In genomic region chr2:232420463-232421188, GRCh38 we compare ENCODE assay signal across 9 cellular contexts. TPM values are rescaled to one million over a fixed set of nuclear protein-coding genes. Genes with fewer than 3 reads are reported as not detected.
A peak's percentile ranks its signal among the peaks of the same experiment; 100 is the strongest.
DNase-seq lines count a peak whose midpoint lies in the region; ATAC-seq and TF ChIP-seq lines count a peak whose summit lies in the region.
"Had no signal": no experiment of that assay in that cellular context is flagged by ENCODE, and none has a peak within 500 bp of the region (broad histone marks: within the 10 kb centered on the region; RNA-seq: fewer than 3 reads in every experiment).

No MANE protein-coding gene starts in this region.

- TF ChIP-seq CTCF in 22Rv1 (IDR thresholded peaks at IDR 0.05), result peak; percentile 42
- no peak for TF ChIP-seq CTCF in upper lobe of right lung (IDR thresholded peaks at IDR 0.05)

- DNase-seq in activated T-helper 2 cell treated with anti-CD3 and anti-CD28 coated beads, Interferon-gamma antibody, Interleukin-2, Interleukin-4, amounts not matched to agents 10 μg/mL and 5 μg/mL and 100 μg/mL, durations not matched to agents 14 hours and 24 hours and 36 hours (ENCODE audit: low spot score), result peak; percentile 23
- peak in 1 of 2 donors; percentile 68 for DNase-seq in left colon
- DNase-seq in upper lobe of right lung, result peak; percentile 68
- DNase-seq in SIG-M5 (lab: John Stamatoyannopoulos, UW), result no peak
- DNase-seq: activated B cell treated with CpG ODN at 0.5 μM for 24 hours had no signal

- H3K36me3 Mint-ChIP-seq in activated T-helper 2 cell treated with anti-CD3 and anti-CD28 coated beads, Interferon-gamma antibody, Interleukin-2, Interleukin-4, amounts not matched to agents 10 μg/mL and 5 μg/mL and 100 μg/mL, durations not matched to agents 14 hours and 24 hours and 36 hours (ENCODE audit: low read depth), result peaks cover 5% of the 10 kb centered on the region

- H3K36me3 ChIP-seq in HUES6 (ENCODE audit: control insufficient read depth, insufficient read depth, low read length), result peaks cover 37% of the 10 kb centered on the region
- no peaks in the 10 kb centered on the region for H3K36me3 ChIP-seq in upper lobe of right lung

- intact Hi-C loops in activated T-helper 2 cell treated with anti-CD3 and anti-CD28 coated beads, Interferon-gamma antibody, Interleukin-2, Interleukin-4, amounts not matched to agents 10 μg/mL and 5 μg/mL and 100 μg/mL, durations not matched to agents 14 hours and 24 hours and 36 hours (cut with micrococcal nuclease), result no loop called here
- intact Hi-C loops in left colon (cut with DNase I, micrococcal nuclease) (no loop called here), upper lobe of right lung (cut with DNase I) (no loop called here)

- H3K27me3 ChIP-seq in HUES6 (ENCODE audit: control insufficient read depth, insufficient read depth, low read length), result peaks cover 74% of the 10 kb centered on the region
- peaks cover 70% of the 10 kb centered on the region for H3K27me3 ChIP-seq in upper lobe of right lung

- no peak overlapping the region for H3K27ac ChIP-seq in 22Rv1
- H3K27ac ChIP-seq in HUES6 (ENCODE audit: low read depth, low read length), result peak overlapping the region; percentile 77; the same call in 1 of the 2 replicates
- no peak overlapping the region for H3K27ac ChIP-seq in upper lobe of right lung

- H3K4me3 ChIP-seq in HUES6 (ENCODE audit: low read depth, low read length), result peak overlapping the region; percentile 82
- peak overlapping the region; percentile 35 for H3K4me3 ChIP-seq in upper lobe of right lung

- peaks cover 6% of the 10 kb centered on the region for H3K4me1 Mint-ChIP-seq in activated T-helper 2 cell treated with anti-CD3 and anti-CD28 coated beads, Interferon-gamma antibody, Interleukin-2, Interleukin-4, amounts not matched to agents 10 μg/mL and 5 μg/mL and 100 μg/mL, durations not matched to agents 14 hours and 24 hours and 36 hours (ENCODE audit: low read depth)

- ATAC-seq in left colon, result peak; percentile 89
- peak; percentile 65 for ATAC-seq in upper lobe of right lung
- no peak for ATAC-seq in HG03460 (IDR thresholded peaks at IDR 0.05; ENCODE audit: unreplicated experiment)
- ATAC-seq in HG03457 (IDR thresholded peaks at IDR 0.05; ENCODE audit: unreplicated experiment), result no peak

- peak overlapping the region; percentile 95 for H3K9ac ChIP-seq in HUES6 (ENCODE audit: low read length)

- peaks cover 53% of the 10 kb centered on the region for H3K27me3 Mint-ChIP-seq in activated T-helper 2 cell treated with anti-CD3 and anti-CD28 coated beads, Interferon-gamma antibody, Interleukin-2, Interleukin-4, amounts not matched to agents 10 μg/mL and 5 μg/mL and 100 μg/mL, durations not matched to agents 14 hours and 24 hours and 36 hours (ENCODE audit: low read depth)

- H3K4me3 Mint-ChIP-seq in activated T-helper 2 cell treated with anti-CD3 and anti-CD28 coated beads, Interferon-gamma antibody, Interleukin-2, Interleukin-4, amounts not matched to agents 10 μg/mL and 5 μg/mL and 100 μg/mL, durations not matched to agents 14 hours and 24 hours and 36 hours (ENCODE audit: low read depth), result no peak overlapping the region
- H3K4me3 Mint-ChIP-seq: activated B cell treated with CpG ODN at 0.5 μM for 24 hours had no signal

- H3K27ac Mint-ChIP-seq in activated T-helper 2 cell treated with anti-CD3 and anti-CD28 coated beads, Interferon-gamma antibody, Interleukin-2, Interleukin-4, amounts not matched to agents 10 μg/mL and 5 μg/mL and 100 μg/mL, durations not matched to agents 14 hours and 24 hours and 36 hours, result no peak overlapping the region
- H3K27ac Mint-ChIP-seq: activated B cell treated with CpG ODN at 0.5 μM for 24 hours had no signal

- no peaks in the 10 kb centered on the region for H3K9me3 ChIP-seq in HUES6 (ENCODE audit: control insufficient read depth, insufficient read depth, low read depth, low read length)
- no peaks in the 10 kb centered on the region for H3K9me3 ChIP-seq in upper lobe of right lung

- peaks cover 9% of the 10 kb centered on the region for H3K9me3 Mint-ChIP-seq in activated T-helper 2 cell treated with anti-CD3 and anti-CD28 coated beads, Interferon-gamma antibody, Interleukin-2, Interleukin-4, amounts not matched to agents 10 μg/mL and 5 μg/mL and 100 μg/mL, durations not matched to agents 14 hours and 24 hours and 36 hours
- H3K9me3 Mint-ChIP-seq: activated B cell treated with CpG ODN at 0.5 μM for 24 hours had no signal

- peaks cover 45% of the 10 kb centered on the region for H3K4me1 ChIP-seq in HUES6 (ENCODE audit: control insufficient read depth, insufficient read depth, low read length)
- no peaks in the 10 kb centered on the region for H3K4me1 ChIP-seq in upper lobe of right lung

RNA-seq across cellular contexts. Expression of gene ALPG, which starts 14.0 kb away (rescaled TPM):
- total RNA-seq in activated T-helper 2 cell treated with anti-CD3 and anti-CD28 coated beads, Interferon-gamma antibody, Interleukin-2, Interleukin-4, amounts not matched to agents 10 μg/mL and 5 μg/mL and 100 μg/mL, durations not matched to agents 14 hours and 24 hours and 36 hours, result not detected in 2 replicates
- 1 to 10 TPM in 1 of 2 donors, under 1 TPM in 1; 0.56 to 1.8 TPM for total RNA-seq in left colon
- total RNA-seq in upper lobe of right lung, result 0.49 TPM
- total RNA-seq: activated B cell treated with CpG ODN at 0.5 μM for 24 hours had no signal

RNA-seq across cellular contexts. Expression of gene ALPI, which starts 35.3 kb away (rescaled TPM):
- not detected in 2 replicates for total RNA-seq in activated T-helper 2 cell treated with anti-CD3 and anti-CD28 coated beads, Interferon-gamma antibody, Interleukin-2, Interleukin-4, amounts not matched to agents 10 μg/mL and 5 μg/mL and 100 μg/mL, durations not matched to agents 14 hours and 24 hours and 36 hours
- total RNA-seq in left colon (10 to 100 TPM; 15.9 to 21.1 TPM), upper lobe of right lung (not detected)
- total RNA-seq: activated B cell treated with CpG ODN at 0.5 μM for 24 hours had no signal

RNA-seq across cellular contexts. Expression of gene ALPP, which starts 42.1 kb away (rescaled TPM):
- not detected in 2 replicates for total RNA-seq in activated T-helper 2 cell treated with anti-CD3 and anti-CD28 coated beads, Interferon-gamma antibody, Interleukin-2, Interleukin-4, amounts not matched to agents 10 μg/mL and 5 μg/mL and 100 μg/mL, durations not matched to agents 14 hours and 24 hours and 36 hours
- under 1 TPM in 1 of 2 donors, not detected in 1; 0.15 TPM for total RNA-seq in left colon
- total RNA-seq in upper lobe of right lung, result 9.5 TPM

Comparison
In these comparisons a context has a peak if more than half of its experiments do, and no peak if none do; other contexts are left out.
1. ATAC-seq: peak in left colon (single experiment) and upper lobe of right lung (single experiment); none in HG03460 (single experiment) and HG03457 (single experiment).
2. RNA of gene ALPI, which starts 35.3 kb away (total RNA-seq): 15.9 to 21.1 TPM in left colon; not detected in activated T-helper 2 cell treated with anti-CD3 and anti-CD28 coated beads, Interferon-gamma antibody, Interleukin-2, Interleukin-4, amounts not matched to agents 10 μg/mL and 5 μg/mL and 100 μg/mL, durations not matched to agents 14 hours and 24 hours and 36 hours and not detected in upper lobe of right lung (single experiment); every median in the first group is over 10 times any median in the second.